Comparison of ENCODE assay signal across 22 cellular contexts in the genomic region with DNA sequence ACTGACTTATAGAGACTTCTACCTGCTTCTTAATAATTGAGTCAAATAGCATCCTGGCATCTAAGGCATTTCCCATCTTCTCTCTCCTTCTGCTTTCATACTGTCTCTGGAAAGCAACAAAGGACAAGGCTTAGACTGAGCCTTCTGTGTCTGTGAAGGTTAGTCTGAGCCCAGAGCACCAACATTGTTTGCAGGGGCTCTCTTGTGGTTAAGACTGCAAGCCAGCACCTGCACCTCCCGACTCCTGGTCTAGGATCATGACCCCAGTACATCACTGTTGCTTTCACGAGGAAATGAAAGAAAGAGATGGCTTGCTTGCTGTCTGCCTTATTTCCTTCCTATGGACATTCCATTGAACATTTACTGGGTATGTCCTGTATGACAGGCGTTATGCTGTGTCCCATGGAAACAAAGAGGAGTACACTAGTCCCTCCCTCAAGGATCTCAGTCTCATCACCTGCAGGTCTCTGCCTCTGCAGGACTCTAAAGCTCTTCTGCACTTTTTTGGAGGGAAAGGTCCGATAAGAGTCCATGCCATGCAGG.
DNase-seq lines count a peak whose midpoint lies in the region; ATAC-seq and TF ChIP-seq lines count a peak whose summit lies in the region.
"Had no signal": no experiment of that assay in that cellular context is flagged by ENCODE, and none has a peak within 500 bp of the region (broad histone marks: within the 10 kb centered on the region; RNA-seq: fewer than 3 reads in every experiment).

No MANE protein-coding gene starts in this region.

- no peak overlapping the region for H3K27ac Mint-ChIP-seq in osteocyte (ENCODE audit: unreplicated experiment)
- no peak overlapping the region for H3K27ac Mint-ChIP-seq in activated CD8-positive, alpha-beta T cell treated with anti-CD3 and anti-CD28 coated beads, Interleukin-2, amount 10 ng/mL, durations not matched to agents 7 days and 5 days
- H3K27ac Mint-ChIP-seq: CD14-positive monocyte; CD4-positive, alpha-beta T cell had no signal

- 88% methylated on average over 4 of the region's 4 CpGs for WGBS in esophagus muscularis mucosa

- H3K4me3 ChIP-seq in DND-41 (ENCODE audit: low read depth in 1 of 2, low read length in 2 of 2) (no peak overlapping the region), OCI-LY3 (ENCODE audit: low read length) (no peak overlapping the region), esophagus muscularis mucosa (no peak overlapping the region)
- H3K4me3 ChIP-seq: A549; BLaER1 treated with 17β-estradiol and CSF1 and Interleukin-3, amounts not matched to agents 10 nM and 100 nM; GM23248 had no signal

- no peaks in the 10 kb centered on the region for H3K36me3 ChIP-seq in DND-41 (ENCODE audit: insufficient read depth, low read length)
- H3K36me3 ChIP-seq in OCI-LY3 (replicated peaks; ENCODE audit: low read depth, low read length), result no peaks in the 10 kb centered on the region
- H3K36me3 ChIP-seq in esophagus muscularis mucosa, result peaks cover 7 to 72% (median 29%) of the 10 kb centered on the region in 4 donors

- DNase-seq in DND-41 (no peak), esophagus muscularis mucosa (ENCODE audit: extremely low spot score) (peak; percentile 55), osteocyte (ENCODE audit: extremely low spot score, unreplicated experiment) (peak; percentile 13), NCI-H1436 (lab: John Stamatoyannopoulos, UW) (no peak)
- DNase-seq in activated CD8-positive, alpha-beta T cell treated with anti-CD3 and anti-CD28 coated beads, Interleukin-2, amount 10 ng/mL, durations not matched to agents 7 days and 5 days, result no peak
- DNase-seq: 8988T; ACHN; AML-193; BE2C; Calu3; CD4-positive, alpha-beta T cell; COR-L47; DMS53; DMS79 treated with DMSO at 0.1 percent for 48 hours; GM23248; H7; HCEC 1CT had no signal

- no peaks in the 10 kb centered on the region for H3K27me3 Mint-ChIP-seq in osteocyte (ENCODE audit: unreplicated experiment)
- no peaks in the 10 kb centered on the region for H3K27me3 Mint-ChIP-seq in activated CD8-positive, alpha-beta T cell treated with anti-CD3 and anti-CD28 coated beads, Interleukin-2, amount 10 ng/mL, durations not matched to agents 7 days and 5 days (ENCODE audit: low read depth)
- H3K27me3 Mint-ChIP-seq: CD4-positive, alpha-beta T cell had no signal

- H3K27ac ChIP-seq in DND-41 (ENCODE audit: low read length), result no peak overlapping the region
- H3K27ac ChIP-seq in OCI-LY3 (ENCODE audit: low read length), result no peak overlapping the region
- H3K27ac ChIP-seq in esophagus muscularis mucosa (replicated peaks in 1 of 4), result no peak overlapping the region
- H3K27ac ChIP-seq: A549; BLaER1 treated with 17β-estradiol and CSF1 and Interleukin-3, amounts not matched to agents 10 nM and 100 nM; GM23248 had no signal

- H3K4me1 Mint-ChIP-seq in osteocyte (ENCODE audit: unreplicated experiment), result no peaks in the 10 kb centered on the region
- H3K4me1 Mint-ChIP-seq in activated CD8-positive, alpha-beta T cell treated with anti-CD3 and anti-CD28 coated beads, Interleukin-2, amount 10 ng/mL, durations not matched to agents 7 days and 5 days (ENCODE audit: low read depth), result peaks cover 18% of the 10 kb centered on the region

- ATAC-seq in DND-41 (ENCODE audit: insufficient read depth, low read depth) (peak; percentile 72), HG03432 (IDR thresholded peaks at IDR 0.05; ENCODE audit: unreplicated experiment) (no peak)
- no peak for ATAC-seq in activated CD8-positive, alpha-beta T cell treated with anti-CD3 and anti-CD28 coated beads, Interleukin-2, amount 10 ng/mL, durations not matched to agents 7 days and 5 days
- ATAC-seq: A549 had no signal

- CTCF ChIA-PET in activated CD8-positive, alpha-beta T cell treated with anti-CD3 and anti-CD28 coated beads, Interleukin-2, amount 10 ng/mL, durations not matched to agents 7 days and 5 days (lab: Charles Lee), result no interaction called here

- no peak for TF ChIP-seq EP300 in esophagus muscularis mucosa (IDR thresholded peaks at IDR 0.05)

- H3K9me3 ChIP-seq in DND-41 (ENCODE audit: insufficient read depth, low read length, severe bottlenecking), result no peaks in the 10 kb centered on the region
- H3K9me3 ChIP-seq in OCI-LY3 (ENCODE audit: insufficient read depth, low read length), result no peaks in the 10 kb centered on the region
- H3K9me3 ChIP-seq in esophagus muscularis mucosa, result no peaks in the 10 kb centered on the region
- H3K9me3 ChIP-seq: A549; BE2C; BLaER1 treated with 17β-estradiol and CSF1 and Interleukin-3, amounts not matched to agents 10 nM and 100 nM had no signal

- H3K79me2 ChIP-seq in DND-41 (ENCODE audit: insufficient read depth, low read length) (no peaks in the 10 kb centered on the region), OCI-LY3 (ENCODE audit: low read length) (no peaks in the 10 kb centered on the region)

- H3K9ac ChIP-seq in DND-41 (ENCODE audit: low read depth, low read length), result no peak overlapping the region
- H3K9ac ChIP-seq in OCI-LY3 (ENCODE audit: low read length), result no peak overlapping the region
- H3K9ac ChIP-seq: BLaER1 treated with 17β-estradiol and CSF1 and Interleukin-3, amounts not matched to agents 10 nM and 100 nM; GM23248 had no signal

- POLR2A ChIA-PET in activated CD8-positive, alpha-beta T cell treated with anti-CD3 and anti-CD28 coated beads, Interleukin-2, amount 10 ng/mL, durations not matched to agents 7 days and 5 days (lab: Charles Lee), result no interaction called here

- no peak for TF ChIP-seq CTCF in DND-41 (IDR thresholded peaks at IDR 0.05; ENCODE audit: borderline replicate concordance, extremely low read depth, low read length, poor library complexity, severe bottlenecking)
- TF ChIP-seq CTCF in OCI-LY3 (IDR thresholded peaks at IDR 0.05; ENCODE audit: low read depth, low read length), result no peak
- no peak for TF ChIP-seq CTCF in esophagus muscularis mucosa (IDR thresholded peaks at IDR 0.05)
- no peak for TF ChIP-seq CTCF in osteocyte (IDR thresholded peaks at IDR 0.05)

- H4K20me1 ChIP-seq in DND-41 (ENCODE audit: insufficient read depth, low read length) (no peaks in the 10 kb centered on the region), OCI-LY3 (ENCODE audit: insufficient read depth, low read length) (no peaks in the 10 kb centered on the region)

- no peak overlapping the region for H3K4me3 Mint-ChIP-seq in osteocyte (ENCODE audit: unreplicated experiment)
- no peak overlapping the region for H3K4me3 Mint-ChIP-seq in activated CD8-positive, alpha-beta T cell treated with anti-CD3 and anti-CD28 coated beads, Interleukin-2, amount 10 ng/mL, durations not matched to agents 7 days and 5 days
- H3K4me3 Mint-ChIP-seq: CD14-positive monocyte; CD4-positive, alpha-beta T cell had no signal

- H3K27me3 ChIP-seq in DND-41 (ENCODE audit: insufficient read depth, low read length, poor library complexity) (no peaks in the 10 kb centered on the region), OCI-LY3 (ENCODE audit: low read depth, low read length) (no peaks in the 10 kb centered on the region), esophagus muscularis mucosa (no peaks in the 10 kb centered on the region)
- H3K27me3 ChIP-seq: BE2C; BLaER1 treated with 17β-estradiol and CSF1 and Interleukin-3, amounts not matched to agents 10 nM and 100 nM had no signal

- TF ChIP-seq POLR2A in esophagus muscularis mucosa (IDR thresholded peaks at IDR 0.05; ENCODE audit: low read depth), result no peak

- intact Hi-C loops in esophagus muscularis mucosa (cut with DNase I), result no loop called here

- no peaks in the 10 kb centered on the region for H3K9me3 Mint-ChIP-seq in osteocyte (ENCODE audit: unreplicated experiment)
- H3K9me3 Mint-ChIP-seq in activated CD8-positive, alpha-beta T cell treated with anti-CD3 and anti-CD28 coated beads, Interleukin-2, amount 10 ng/mL, durations not matched to agents 7 days and 5 days (ENCODE audit: insufficient read depth), result no peaks in the 10 kb centered on the region
- H3K9me3 Mint-ChIP-seq: CD14-positive monocyte; CD4-positive, alpha-beta T cell had no signal

- H3K4me1 ChIP-seq in DND-41 (ENCODE audit: insufficient read depth, low read length), result no peaks in the 10 kb centered on the region
- peaks cover 54% of the 10 kb centered on the region for H3K4me1 ChIP-seq in OCI-LY3 (ENCODE audit: low read length)
- H3K4me1 ChIP-seq in esophagus muscularis mucosa, result no peaks in the 10 kb centered on the region
- H3K4me1 ChIP-seq: A549, BE2C had no signal

- H2AFZ ChIP-seq in DND-41 (ENCODE audit: low read depth, low read length), result no peak overlapping the region
- no peak overlapping the region for H2AFZ ChIP-seq in OCI-LY3 (ENCODE audit: low read depth, low read length)
- H2AFZ ChIP-seq: GM23248 had no signal

- H3K4me2 ChIP-seq in DND-41 (ENCODE audit: insufficient read depth, low read length), result no peak overlapping the region
- peak overlapping the region; percentile 15 for H3K4me2 ChIP-seq in OCI-LY3 (ENCODE audit: low read length)
- H3K4me2 ChIP-seq: A549; BLaER1 treated with 17β-estradiol and CSF1 and Interleukin-3, amounts not matched to agents 10 nM and 100 nM had no signal

- peaks cover 10% of the 10 kb centered on the region for H3K36me3 Mint-ChIP-seq in osteocyte (ENCODE audit: unreplicated experiment)
- H3K36me3 Mint-ChIP-seq in activated CD8-positive, alpha-beta T cell treated with anti-CD3 and anti-CD28 coated beads, Interleukin-2, amount 10 ng/mL, durations not matched to agents 7 days and 5 days (ENCODE audit: low read depth), result no peaks in the 10 kb centered on the region

Comparison
In these comparisons a context has a peak if more than half of its experiments do, and no peak if none do; other contexts are left out.
1. DNase-seq: peak in esophagus muscularis mucosa (single experiment) and osteocyte (single experiment); none in DND-41 (single experiment), activated CD8-positive, alpha-beta T cell treated with anti-CD3 and anti-CD28 coated beads, Interleukin-2, amount 10 ng/mL, durations not matched to agents 7 days and 5 days (single experiment) and NCI-H1436 (single experiment).